ENCODE assay signal across 1 cellular context in genomic region chrX:24148118-24148517, GRCh38.
TF ChIP-seq lines count a peak whose summit lies in the region.

No MANE protein-coding gene starts in this region.

TF ChIP-seq in GM23338, 12 proteins besides CTCF, POLR2A, EP300 and RAD21 (continued from another document):
- TF ChIP-seq REST (IDR thresholded peaks at IDR 0.05; ENCODE audit: unreplicated experiment) = no peak
TF ChIP-seq in GM23338: peak in this region for 0.
